17 cellular contexts compared by ENCODE assay signal in genomic region chr2:122736279-122736678, GRCh38.
DNase-seq lines count a peak whose midpoint lies in the region; ATAC-seq and TF ChIP-seq lines count a peak whose summit lies in the region.
"Had no signal": no experiment of that assay in that cellular context is flagged by ENCODE, and none has a peak within 500 bp of the region (broad histone marks: within the 10 kb centered on the region; RNA-seq: fewer than 3 reads in every experiment).

No MANE protein-coding gene starts in this region.

- no peak overlapping the region for H3K4me2 ChIP-seq in neural progenitor cell

- DNase-seq in DMS53 (lab: John Stamatoyannopoulos, UW) (peak; percentile 70), LoVo (ENCODE audit: low spot score) (peak; percentile 5), RWPE2 (ENCODE audit: low spot score) (no peak), iris pigment epithelial cell (ENCODE audit: low read depth) (peak; percentile 40), neural progenitor cell (ENCODE audit: low spot score) (no peak), thyroid gland (no peak)
- DNase-seq in activated T-cell treated with anti-CD3 and anti-CD28 coated beads, Interleukin-2, amount 50 U/mL, for 24 hours = no peak
- DNase-seq: activated CD4-positive, alpha-beta T cell treated with anti-CD3 and anti-CD28 coated beads, Interleukin-2, amount 50 U/mL, for 48 hours; BE2C; heart left ventricle; NCI-H2081; spleen had no signal

- H3K27ac ChIP-seq in RWPE2 (ENCODE audit: poor library complexity, severe bottlenecking) (no peak overlapping the region), neural progenitor cell (no peak overlapping the region), thyroid gland (no peak overlapping the region)
- H3K27ac ChIP-seq: epithelial cell of prostate, heart left ventricle, pancreas had no signal

- no peak overlapping the region for H3K27ac Mint-ChIP-seq in neural progenitor cell
- H3K27ac Mint-ChIP-seq in activated T-cell treated with anti-CD3 and anti-CD28 coated beads, Interleukin-2, amount 50 U/mL, for 24 hours = no peak overlapping the region
- H3K27ac Mint-ChIP-seq: activated T-helper 1 cell treated with anti-CD3 and anti-CD28 coated beads, Interleukin-12 subunit alpha, Interleukin-12 subunit beta, Interleukin-2, Interleukin-4 antibody, amounts not matched to agents 30 ng/mL and 10 ng/mL and 1 ng/mL, durations not matched to agents 14 hours and 24 hours and 36 hours had no signal

- H3K4me1 ChIP-seq in RWPE2 (ENCODE audit: insufficient read depth, poor library complexity, severe bottlenecking) = peaks cover 12% of the 10 kb centered on the region
- H3K4me1 ChIP-seq in neural progenitor cell = peaks cover 8% of the 10 kb centered on the region
- no peaks in the 10 kb centered on the region for H3K4me1 ChIP-seq in thyroid gland
- H3K4me1 ChIP-seq: BE2C, heart left ventricle, pancreas, spleen had no signal

- H3K27me3 ChIP-seq in RWPE2 (ENCODE audit: insufficient read depth, poor library complexity, severe bottlenecking) (no peaks in the 10 kb centered on the region), neural progenitor cell (no peaks in the 10 kb centered on the region), thyroid gland (no peaks in the 10 kb centered on the region)
- H3K27me3 ChIP-seq: BE2C, heart left ventricle, pancreas, spleen had no signal

- no peaks in the 10 kb centered on the region for H3K9me3 ChIP-seq in RWPE2 (ENCODE audit: severe bottlenecking)
- no peaks in the 10 kb centered on the region for H3K9me3 ChIP-seq in neural progenitor cell (ENCODE audit: low read depth)
- no peaks in the 10 kb centered on the region for H3K9me3 ChIP-seq in thyroid gland
- H3K9me3 ChIP-seq: BE2C, heart left ventricle, pancreas, spleen had no signal

- TF ChIP-seq CTCF in RWPE2 (IDR thresholded peaks at IDR 0.05; ENCODE audit: poor library complexity, severe bottlenecking) (no peak), neural progenitor cell (IDR thresholded peaks at IDR 0.05) (no peak), thyroid gland (IDR thresholded peaks at IDR 0.05) (no peak)

- peaks cover 3% of the 10 kb centered on the region for H3K27me3 Mint-ChIP-seq in neural progenitor cell (ENCODE audit: insufficient read depth, low read depth)
- no peaks in the 10 kb centered on the region for H3K27me3 Mint-ChIP-seq in activated T-cell treated with anti-CD3 and anti-CD28 coated beads, Interleukin-2, amount 50 U/mL, for 24 hours

- H3K4me3 ChIP-seq in RWPE2 (ENCODE audit: severe bottlenecking) (no peak overlapping the region), neural progenitor cell (no peak overlapping the region), thyroid gland (replicated peaks in 1 of 3) (no peak overlapping the region)
- H3K4me3 ChIP-seq: heart left ventricle, pancreas, spleen had no signal

- no peaks in the 10 kb centered on the region for H3K79me2 ChIP-seq in neural progenitor cell (ENCODE audit: low read depth)

- H4K20me1 ChIP-seq in neural progenitor cell (ENCODE audit: low read depth) = no peaks in the 10 kb centered on the region

- TF ChIP-seq POLR2A in thyroid gland (IDR thresholded peaks at IDR 0.05) = no peak

- H3K9me3 Mint-ChIP-seq in neural progenitor cell = peaks cover 5% of the 10 kb centered on the region
- H3K9me3 Mint-ChIP-seq in activated T-cell treated with anti-CD3 and anti-CD28 coated beads, Interleukin-2, amount 50 U/mL, for 24 hours = peaks cover 6% of the 10 kb centered on the region
- H3K9me3 Mint-ChIP-seq: activated T-helper 1 cell treated with anti-CD3 and anti-CD28 coated beads, Interleukin-12 subunit alpha, Interleukin-12 subunit beta, Interleukin-2, Interleukin-4 antibody, amounts not matched to agents 30 ng/mL and 10 ng/mL and 1 ng/mL, durations not matched to agents 14 hours and 24 hours and 36 hours had no signal

- H3F3A ChIP-seq in neural progenitor cell (ENCODE audit: low read depth) = no peaks in the 10 kb centered on the region

- ATAC-seq in RWPE2 (ENCODE audit: low read depth) (peak; percentile 51; the same call in 1 of the 3 replicates), GM19023 (IDR thresholded peaks at IDR 0.05; ENCODE audit: unreplicated experiment) (no peak)
- ATAC-seq: HCT116, heart left ventricle, pancreas had no signal

- peaks cover 12% of the 10 kb centered on the region for H3K4me1 Mint-ChIP-seq in neural progenitor cell
- H3K4me1 Mint-ChIP-seq in activated T-cell treated with anti-CD3 and anti-CD28 coated beads, Interleukin-2, amount 50 U/mL, for 24 hours (ENCODE audit: low read depth) = no peaks in the 10 kb centered on the region

- peaks cover 2% of the 10 kb centered on the region for H3K36me3 Mint-ChIP-seq in neural progenitor cell
- no peaks in the 10 kb centered on the region for H3K36me3 Mint-ChIP-seq in activated T-cell treated with anti-CD3 and anti-CD28 coated beads, Interleukin-2, amount 50 U/mL, for 24 hours (ENCODE audit: low read depth)

- no peak overlapping the region for H3K9ac ChIP-seq in neural progenitor cell

- intact Hi-C loops in thyroid gland (cut with DNase I) = no loop called here

- no peak overlapping the region for H3K4me3 Mint-ChIP-seq in neural progenitor cell
- H3K4me3 Mint-ChIP-seq in activated T-cell treated with anti-CD3 and anti-CD28 coated beads, Interleukin-2, amount 50 U/mL, for 24 hours = no peak overlapping the region
- H3K4me3 Mint-ChIP-seq: activated T-helper 1 cell treated with anti-CD3 and anti-CD28 coated beads, Interleukin-12 subunit alpha, Interleukin-12 subunit beta, Interleukin-2, Interleukin-4 antibody, amounts not matched to agents 30 ng/mL and 10 ng/mL and 1 ng/mL, durations not matched to agents 14 hours and 24 hours and 36 hours had no signal

- WGBS in thyroid gland, 2 donors = 23 to 34% methylated on average over 3 of the region's 3 CpGs

- H3K36me3 ChIP-seq in RWPE2 (ENCODE audit: low read depth) = no peaks in the 10 kb centered on the region
- H3K36me3 ChIP-seq in neural progenitor cell = no peaks in the 10 kb centered on the region
- H3K36me3 ChIP-seq in thyroid gland = no peaks in the 10 kb centered on the region
- H3K36me3 ChIP-seq: BE2C, heart left ventricle, pancreas, spleen had no signal

- H2AFZ ChIP-seq in neural progenitor cell (replicated peaks) = no peak overlapping the region

Comparison
In these comparisons a context has a peak if more than half of its experiments do, and no peak if none do; other contexts are left out.
1. DNase-seq: peak in DMS53 (single experiment), LoVo (single experiment) and iris pigment epithelial cell (single experiment); none in RWPE2 (single experiment), neural progenitor cell (single experiment), activated T-cell treated with anti-CD3 and anti-CD28 coated beads, Interleukin-2, amount 50 U/mL, for 24 hours (single experiment) and thyroid gland (0 of 2).